ENCODE assay signal across 7 cellular contexts in the genomic region with DNA sequence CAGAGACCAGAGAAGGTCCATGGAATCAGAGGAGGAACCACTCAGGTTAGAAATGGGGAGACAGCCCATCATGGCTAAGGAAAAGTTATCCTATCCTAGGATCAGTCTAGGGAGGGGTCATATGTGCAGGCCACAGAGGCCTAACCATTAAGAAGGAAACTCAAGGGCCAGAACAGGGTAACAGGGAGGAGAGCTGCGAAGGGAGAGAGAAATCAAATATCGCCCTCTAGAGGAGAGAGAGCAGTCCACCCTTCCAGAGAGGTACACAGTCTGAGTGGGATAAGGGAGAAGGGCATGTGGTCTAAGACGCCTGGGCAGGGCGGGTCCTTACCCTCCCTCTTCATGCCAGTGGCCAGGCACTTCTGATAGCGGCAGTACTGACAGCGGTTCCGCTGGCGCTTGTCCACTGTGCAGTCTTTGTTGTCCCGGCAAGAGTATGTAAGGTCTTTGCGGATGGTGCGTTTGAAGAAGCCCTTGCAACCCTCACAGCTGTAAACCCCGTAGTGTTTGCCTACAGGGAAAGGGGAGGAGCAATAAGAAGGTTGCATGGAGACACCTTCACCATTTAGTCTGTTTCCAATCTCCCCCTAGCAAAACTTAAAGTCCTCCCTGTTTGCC. TPM values are rescaled to one million over a fixed set of nuclear protein-coding genes. Genes with fewer than 3 reads are reported as not detected.
DNase-seq lines count a peak whose midpoint lies in the region; ATAC-seq and TF ChIP-seq lines count a peak whose summit lies in the region.

No MANE protein-coding gene starts in this region.

- TF ChIP-seq RAD21 in HCT116 (IDR thresholded peaks at IDR 0.05; ENCODE audit: low read depth), result no peak

- BruUV-seq in HCT116 (replicated peaks; lab: Mats Ljungman, UMichigan), result no TSS peak

- CTCF ChIA-PET in HCT116 (lab: Charles Lee), result interaction anchor here (0.7 to 1.9 kb wide), 7 partner anchors 11 to 102 kb away, joined by 3 to 9 read pairs (median 4); partner anchors contain the start of gene RING1

- DNase-seq in DMS53 treated with DMSO at 0.1 percent for 48 hours (lab: John Stamatoyannopoulos, UW; ENCODE audit: unreplicated experiment) (peak; percentile 78), HCT116 (ENCODE audit: low read depth, low spot score) (peak; percentile 66), body of pancreas (peak; percentile 59 to 82 (median 75)), iris pigment epithelial cell (ENCODE audit: low read depth) (peak; percentile 63), stromal cell of bone marrow (ENCODE audit: low read depth) (peak; percentile 44)

- H3K9me2 ChIP-seq in HCT116 (ENCODE audit: insufficient read depth) (no peaks in the 10 kb centered on the region), OCI-LY1 (ENCODE audit: low read depth, low read length) (no peaks in the 10 kb centered on the region)

- H3K4me3 ChIP-seq in HCT116 (replicated peaks in 1 of 2; ENCODE audit: low read depth in 1 of 2, low read length in 2 of 2) (no peak overlapping the region), OCI-LY1 (ENCODE audit: low read depth, low read length, poor library complexity, severe bottlenecking) (no peak overlapping the region), body of pancreas (no peak overlapping the region)

- H3K9ac ChIP-seq in HCT116 (ENCODE audit: low read length) (no peak overlapping the region), OCI-LY1 (ENCODE audit: low read length) (no peak overlapping the region)

- H3K4me2 ChIP-seq in HCT116 (ENCODE audit: low read length) (peak overlapping the region; percentile 96; the same call in 1 of the 2 replicates), OCI-LY1 (ENCODE audit: low read length) (peak overlapping the region; percentile 9; the same call in 1 of the 2 replicates)

- peak overlapping the region; percentile 34 for H3K27ac ChIP-seq in HCT116 (ENCODE audit: low read depth, low read length)
- no peak overlapping the region for H3K27ac ChIP-seq in OCI-LY1 (ENCODE audit: low read depth, low read length, poor library complexity, severe bottlenecking)
- peak overlapping the region in 3 of 4 donors; percentile 3 to 36 (median 13) for H3K27ac ChIP-seq in body of pancreas

- H3K9me3 ChIP-seq in HCT116 (ENCODE audit: control insufficient read depth in 1 of 2, insufficient read depth in 1 of 2, low read depth in 1 of 2, low read length in 2 of 2), result no peaks in the 10 kb centered on the region
- H3K9me3 ChIP-seq in OCI-LY1 (ENCODE audit: low read length), result no peaks in the 10 kb centered on the region
- H3K9me3 ChIP-seq in body of pancreas, result no peaks in the 10 kb centered on the region

- H4K20me1 ChIP-seq in HCT116 (ENCODE audit: insufficient read depth) (no peaks in the 10 kb centered on the region), OCI-LY1 (ENCODE audit: insufficient read depth, low read length) (no peaks in the 10 kb centered on the region)

- ATAC-seq in HCT116, result peak; percentile 65
- ATAC-seq in body of pancreas, result peak; percentile 39
- no peak for ATAC-seq in GM21737 (IDR thresholded peaks at IDR 0.05; ENCODE audit: unreplicated experiment)

- intact Hi-C loops in HCT116 (cut with micrococcal nuclease) (loop anchor here (1.0 kb wide), 1 partner anchor 36 kb away; no protein-coding TSS in a partner anchor), body of pancreas (cut with DNase I) (no loop called here)

- H2AFZ ChIP-seq in HCT116 (ENCODE audit: low read depth, low read length, poor library complexity, severe bottlenecking) (no peak overlapping the region), OCI-LY1 (ENCODE audit: low read length) (no peak overlapping the region)

- H3F3A ChIP-seq in OCI-LY1 (ENCODE audit: insufficient read depth, low read length), result no peaks in the 10 kb centered on the region

- RAD21 ChIA-PET in HCT116 (lab: Charles Lee; ENCODE audit: low non-redundant PET in 1 of 2, low total read pairs in 2 of 2, uncharacterized antibody in 2 of 2, unreplicated experiment in 2 of 2), result interaction anchor here (0.6 to 0.8 kb wide), 2 partner anchors 51 to 235 kb away, joined by 3 to 4 read pairs; no protein-coding TSS in a partner anchor

- TF ChIP-seq CTCF in HCT116 (IDR thresholded peaks at IDR 0.05 in 2 of 3, conservative IDR thresholded peaks at IDR 0.05 in 1 of 3; ENCODE audit: borderline replicate concordance in 1 of 3, insufficient read depth in 1 of 3, low read depth in 2 of 3, low read length in 2 of 3) (peak in 2 of 3 experiments; percentile 77 to 83; a peak in 4 of 6 replicates), OCI-LY1 (IDR thresholded peaks at IDR 0.05; ENCODE audit: low read length) (peak; percentile 83), body of pancreas (IDR thresholded peaks at IDR 0.05) (peak; percentile 53 to 82 (median 71))

- WGBS in body of pancreas, 2 donors, result 17 to 21% methylated on average over 12 of the region's 12 CpGs

- H3K36me3 ChIP-seq in HCT116 (ENCODE audit: control insufficient read depth in 1 of 2, insufficient read depth in 2 of 2, low read length in 2 of 2) (peaks cover 27 to 41% of the 10 kb centered on the region in 2 experiments; a peak in 3 of 4 replicates), OCI-LY1 (ENCODE audit: insufficient read depth, low read length) (peaks cover 43% of the 10 kb centered on the region), body of pancreas (replicated peaks in 1 of 2; ENCODE audit: insufficient read depth in 1 of 2, low read depth in 2 of 2) (peaks cover 0 to 20% of the 10 kb centered on the region in 2 donors)

- POLR2A ChIA-PET in HCT116 (lab: Charles Lee), result interaction anchor here (1.0 to 2.2 kb wide), 2 partner anchors 8 to 51 kb away, joined by 3 to 7 read pairs; no protein-coding TSS in a partner anchor

- H3K79me2 ChIP-seq in HCT116 (ENCODE audit: insufficient read depth, low read length), result peaks cover 51% of the 10 kb centered on the region
- H3K79me2 ChIP-seq in OCI-LY1 (ENCODE audit: insufficient read depth, low read length), result no peaks in the 10 kb centered on the region

- TF ChIP-seq POLR2A in HCT116 (IDR thresholded peaks at IDR 0.05; ENCODE audit: borderline replicate concordance, extremely low read depth, insufficient read depth, insufficient read length) (no peak), body of pancreas (IDR thresholded peaks at IDR 0.05) (peak in 1 of 3 donors; percentile 16)

- no peaks in the 10 kb centered on the region for H3K27me3 ChIP-seq in HCT116 (ENCODE audit: insufficient read depth, low read length)
- 0 out of 2 replicates have a peak, but pooled peaks cover 4% of the 10 kb centered on the region for H3K27me3 ChIP-seq in OCI-LY1 (ENCODE audit: insufficient read depth, low read length)
- H3K27me3 ChIP-seq in body of pancreas, result no peaks in the 10 kb centered on the region

- H3K4me1 ChIP-seq in HCT116 (ENCODE audit: control insufficient read depth in 1 of 2, insufficient read depth in 2 of 2, low read length in 2 of 2) (peaks cover 26 to 40% of the 10 kb centered on the region in 2 experiments), OCI-LY1 (ENCODE audit: insufficient read depth, low read length, severe bottlenecking) (peaks cover 41% of the 10 kb centered on the region), body of pancreas (peaks cover 48% of the 10 kb centered on the region)

TF ChIP-seq in HCT116, 20 proteins besides CTCF, POLR2A, EP300 and RAD21:
- TF ChIP-seq TCF7L2 (IDR thresholded peaks at IDR 0.05; ENCODE audit: borderline replicate concordance, extremely low read depth, insufficient read depth, insufficient read length) (peak; percentile 52), FOSL1 (IDR thresholded peaks at IDR 0.05; ENCODE audit: low read depth) (no peak), POLR2AphosphoS5 (IDR thresholded peaks at IDR 0.05; ENCODE audit: low read depth, low read length) (peak; percentile 45)

RNA-seq across cellular contexts. Expression of gene RXRB, which starts 2.9 kb away (rescaled TPM):
- total RNA-seq in HCT116 (2021; ENCODE audit: unreplicated experiment) (49.9 TPM), body of pancreas (10 to 100 TPM; 17.1 to 21.0 TPM)
- 49.3 and 59.8 TPM in 2 replicates for polyA plus RNA-seq in HCT116 (2012)

RNA-seq across cellular contexts. Expression of gene SLC39A7, which starts 3.1 kb away (rescaled TPM):
- total RNA-seq in HCT116 (2021; ENCODE audit: unreplicated experiment) (130 TPM), body of pancreas (10 to 100 TPM; 57.3 to 67.9 TPM)
- 124 and 179 TPM in 2 replicates for polyA plus RNA-seq in HCT116 (2012)

RNA-seq across cellular contexts. Expression of gene COL11A2, which starts 5.3 kb away (rescaled TPM):
- 7.6 TPM for total RNA-seq in HCT116 (2021; ENCODE audit: unreplicated experiment)
- polyA plus RNA-seq in HCT116 (2012), result 3.8 and 4.1 TPM in 2 replicates
- 1 to 10 TPM in 1 of 2 donors, under 1 TPM in 1; 0.78 to 2.3 TPM for total RNA-seq in body of pancreas

RNA-seq across cellular contexts. Expression of gene HSD17B8, which starts 6.9 kb away (rescaled TPM):
- total RNA-seq in HCT116 (2021; ENCODE audit: unreplicated experiment) (22.0 TPM), body of pancreas (10 to 100 TPM; 19.1 to 29.1 TPM)
- polyA plus RNA-seq in HCT116 (2012), result 29.2 and 33.9 TPM in 2 replicates

RNA-seq across cellular contexts. Expression of gene RING1, which starts 10.8 kb away (rescaled TPM):
- total RNA-seq in HCT116 (2021; ENCODE audit: unreplicated experiment), result 45.9 TPM
- 57.0 and 57.1 TPM in 2 replicates for polyA plus RNA-seq in HCT116 (2012)
- total RNA-seq in body of pancreas, result 10 to 100 TPM; 11.2 to 28.3 TPM
